In genomic region chrX:137430984-137431475, GRCh38 we compare ENCODE assay signal across 21 cellular contexts.
"Had no signal": no experiment of that assay in that cellular context is flagged by ENCODE, and none has a peak within 500 bp of the region (broad histone marks: within the 10 kb centered on the region; RNA-seq: fewer than 3 reads in every experiment).

No MANE protein-coding gene starts in this region.

- H3K4me2 ChIP-seq: smooth muscle cell had no signal

- DNase-seq: cortex of kidney; dorsolateral prefrontal cortex; effector CD8-positive, alpha-beta T cell; heart right ventricle; hypothalamus; immature natural killer cell; kidney; left cardiac atrium; left ventricle myocardium superior; naive thymus-derived CD4-positive, alpha-beta T cell; nephron progenitor cell; pancreas; right cardiac atrium; stimulated activated CD4-positive, alpha-beta T cell treated with anti-CD3 and anti-CD28 coated beads, Interleukin-2, amount 100 ng/mL, for 48 hours; stimulated activated CD8-positive, alpha-beta memory T cell treated with anti-CD3 and anti-CD28 coated beads, Interleukin-4, amount 100 ng/mL, for 48 hours; stimulated activated naive CD8-positive, alpha-beta T cell treated with anti-CD3 and anti-CD28 coated beads, Interleukin-15, Interleukin-2, amounts not matched to agents 100 U/mL and 50 U/mL, for 24 hours; thyroid gland had no signal

- H3K9me3 ChIP-seq: pancreas, suprapubic skin, thyroid gland had no signal

- H3K36me3 ChIP-seq: heart right ventricle, pancreas, suprapubic skin, thyroid gland had no signal

- H3K27ac ChIP-seq: dorsolateral prefrontal cortex, heart right ventricle, pancreas, suprapubic skin, thyroid gland had no signal

- ATAC-seq: esophagus mucosa; heart right ventricle; left cardiac atrium; left ventricle myocardium superior; naive thymus-derived CD4-positive, alpha-beta T cell; pancreas; right cardiac atrium; stimulated activated effector memory CD8-positive, alpha-beta T cell treated with anti-CD3 and anti-CD28 coated beads, Interleukin-12 subunit alpha, Interleukin-12 subunit beta, amount 100 ng/mL, for 72 hours; stimulated activated naive CD8-positive, alpha-beta T cell treated with anti-CD3 and anti-CD28 coated beads, Interleukin-15, Interleukin-2, amounts not matched to agents 100 U/mL and 50 U/mL, for 24 hours had no signal

- H3K4me3 ChIP-seq: dorsolateral prefrontal cortex, heart right ventricle, pancreas, smooth muscle cell, suprapubic skin, thyroid gland had no signal
